In the genomic region with DNA sequence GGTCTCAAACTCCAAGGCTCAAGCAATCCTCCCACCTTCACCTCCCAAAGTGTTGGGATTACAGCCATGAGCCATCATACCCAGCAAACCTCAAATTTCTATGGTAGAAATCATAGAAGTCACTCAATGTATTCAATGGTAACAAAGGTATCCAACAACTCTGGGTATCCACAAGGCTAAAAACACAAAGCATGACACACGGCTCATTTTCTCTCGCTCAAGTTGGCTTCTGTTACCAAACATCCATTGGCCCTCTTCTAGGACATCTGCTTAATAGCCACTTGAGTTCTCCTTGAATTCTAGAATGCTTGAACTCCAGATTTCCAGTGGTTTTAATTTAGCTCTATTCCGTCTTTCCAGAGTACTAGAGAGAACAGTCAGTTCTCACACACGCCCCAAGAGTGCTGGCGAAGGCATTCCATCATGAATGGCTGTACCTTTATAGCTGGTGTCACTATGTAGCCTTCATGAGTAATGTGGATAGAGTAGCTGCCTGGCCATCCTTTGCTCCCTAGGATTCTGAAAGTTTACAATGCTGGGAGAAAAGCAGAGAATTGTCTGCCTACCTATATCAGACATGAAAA, we compare ENCODE assay signal across 21 cellular contexts.
"Had no signal": no experiment of that assay in that cellular context is flagged by ENCODE, and none has a peak within 500 bp of the region (broad histone marks: within the 10 kb centered on the region; RNA-seq: fewer than 3 reads in every experiment).

No MANE protein-coding gene starts in this region.

- H3K27ac ChIP-seq: adrenal gland, gastroesophageal sphincter, parathyroid adenoma, transverse colon had no signal

- H2AFZ ChIP-seq: parathyroid adenoma had no signal

- H3K9ac ChIP-seq: parathyroid adenoma had no signal

- ATAC-seq: activated CD8-positive, alpha-beta T cell treated with anti-CD3 and anti-CD28 coated beads, Interleukin-2, amount 10 ng/mL, durations not matched to agents 7 days and 5 days; activated naive CD4-positive, alpha-beta T cell treated with anti-CD3 and anti-CD28 coated beads, Interleukin-2, amount 50 U/mL, for 72 hours; esophagus mucosa; gastroesophageal sphincter; natural killer cell; stimulated activated naive CD8-positive, alpha-beta T cell treated with anti-CD3 and anti-CD28 coated beads, Interleukin-15, Interleukin-2, amounts not matched to agents 100 U/mL and 50 U/mL, for 24 hours had no signal

- H3K36me3 Mint-ChIP-seq: natural killer cell had no signal

- FAIRE-seq: bronchial epithelial cell had no signal

- H3K9me3 ChIP-seq: adrenal gland, gastroesophageal sphincter, transverse colon had no signal

- H3K27me3 ChIP-seq: adrenal gland, gastroesophageal sphincter, transverse colon had no signal

- H3K9me3 Mint-ChIP-seq: activated naive CD4-positive, alpha-beta T cell treated with anti-CD3 and anti-CD28 coated beads, Interleukin-2, amount 50 U/mL, for 72 hours; activated T-cell treated with anti-CD3 and anti-CD28 coated beads, Interleukin-2, amount 50 U/mL, for 24 hours; immature natural killer cell; natural killer cell had no signal

- H3K4me3 ChIP-seq: adrenal gland, gastroesophageal sphincter, transverse colon had no signal

- H3K4me1 ChIP-seq: gastroesophageal sphincter, parathyroid adenoma, transverse colon had no signal

- H3K27me3 Mint-ChIP-seq: activated T-cell treated with anti-CD3 and anti-CD28 coated beads, Interleukin-2, amount 50 U/mL, for 24 hours had no signal

- H3K27ac Mint-ChIP-seq: activated CD8-positive, alpha-beta T cell treated with anti-CD3 and anti-CD28 coated beads, Interleukin-2, amount 10 ng/mL, durations not matched to agents 7 days and 5 days; activated naive CD4-positive, alpha-beta T cell treated with anti-CD3 and anti-CD28 coated beads, Interleukin-2, amount 50 U/mL, for 72 hours; activated T-cell treated with anti-CD3 and anti-CD28 coated beads, Interleukin-2, amount 50 U/mL, for 24 hours; immature natural killer cell; natural killer cell had no signal

- H3K4me3 Mint-ChIP-seq: activated CD8-positive, alpha-beta T cell treated with anti-CD3 and anti-CD28 coated beads, Interleukin-2, amount 10 ng/mL, durations not matched to agents 7 days and 5 days; activated T-cell treated with anti-CD3 and anti-CD28 coated beads, Interleukin-2, amount 50 U/mL, for 24 hours; immature natural killer cell; natural killer cell had no signal

- DNase-seq: activated CD4-positive, alpha-beta T cell treated with anti-CD3 and anti-CD28 coated beads for 48 hours; activated CD4-positive, CD25-positive, alpha-beta regulatory T cell; activated CD8-positive, alpha-beta T cell treated with anti-CD3 and anti-CD28 coated beads, Interleukin-2, amount 10 ng/mL, durations not matched to agents 7 days and 5 days; activated T-cell treated with anti-CD3 and anti-CD28 coated beads, Interleukin-2, amount 50 U/mL, for 24 hours; adrenal gland; cerebellar nuclear complex; cortex of kidney; immature natural killer cell; kidney glomerular epithelial cell; natural killer cell; stimulated activated CD4-positive, alpha-beta T cell treated with anti-CD3 and anti-CD28 coated beads, Interleukin-12 subunit alpha, Interleukin-12 subunit beta, amount 100 ng/mL, for 4 hours; stimulated activated CD4-positive, alpha-beta T cell treated with anti-CD3 and anti-CD28 coated beads, Interleukin-1b, Interleukin-23, amount 100 ng/mL, for 48 hours; stimulated activated CD8-positive, alpha-beta memory T cell treated with anti-CD3 and anti-CD28 coated beads, Interleukin-4, amount 100 ng/mL, for 48 hours; stimulated activated naive CD8-positive, alpha-beta T cell treated with anti-CD3 and anti-CD28 coated beads, Interleukin-15, Interleukin-2, amounts not matched to agents 100 U/mL and 50 U/mL, for 24 hours; substantia nigra; transverse colon had no signal
